25 cellular contexts compared by ENCODE assay signal in genomic region chr1:229928767-229929166, GRCh38.
"Had no signal": no experiment of that assay in that cellular context is flagged by ENCODE, and none has a peak within 500 bp of the region (broad histone marks: within the 10 kb centered on the region; RNA-seq: fewer than 3 reads in every experiment).

No MANE protein-coding gene starts in this region.

- H3K9me3 Mint-ChIP-seq: naive B cell had no signal

- H3K36me3 Mint-ChIP-seq: mesothelial cell of epicardium, naive B cell had no signal

- H3K4me3 Mint-ChIP-seq: mesothelial cell of epicardium, naive B cell had no signal

- H3K27me3 ChIP-seq: esophagus squamous epithelium, gastrocnemius medialis had no signal

- H3K36me3 ChIP-seq: esophagus squamous epithelium, gastrocnemius medialis, heart right ventricle, left lung, lower lobe of right lung had no signal

- H3K4me3 ChIP-seq: coronary artery, dorsolateral prefrontal cortex, esophagus squamous epithelium, gastrocnemius medialis, heart right ventricle, left lung, lower lobe of right lung, mucosa of descending colon had no signal

- ATAC-seq: gastrocnemius medialis, heart right ventricle, left cardiac atrium, left lung, left ventricle myocardium superior, lower lobe of right lung, mucosa of descending colon had no signal

- DNase-seq: dermis blood vessel endothelial cell; dorsolateral prefrontal cortex; effector CD4-positive, alpha-beta T cell; effector memory CD4-positive, alpha-beta T cell; esophagus squamous epithelium; foreskin fibroblast; foreskin melanocyte; gastrocnemius medialis; glutamatergic neuron; head of caudate nucleus; heart right ventricle; hippocampal formation; left cardiac atrium; left lung; left ventricle myocardium superior; lower lobe of right lung; mesenchymal stem cell; mucosa of descending colon; naive B cell had no signal

- H3K27ac ChIP-seq: coronary artery, dorsolateral prefrontal cortex, esophagus squamous epithelium, gastrocnemius medialis, heart right ventricle, left lung, lower lobe of right lung had no signal

- H3K4me1 Mint-ChIP-seq: mesothelial cell of epicardium, naive B cell had no signal

- H3K27ac Mint-ChIP-seq: mesothelial cell of epicardium, naive B cell had no signal

- H3K9me3 ChIP-seq: esophagus squamous epithelium, gastrocnemius medialis, heart right ventricle, left lung, lower lobe of right lung, mucosa of descending colon had no signal

- H3K4me1 ChIP-seq: esophagus squamous epithelium, gastrocnemius medialis, heart right ventricle, left lung, lower lobe of right lung had no signal

- FAIRE-seq: colon, endothelial cell of umbilical vein, islet of Langerhans, keratinocyte had no signal
